16 cellular contexts compared by ENCODE assay signal in the genomic region with DNA sequence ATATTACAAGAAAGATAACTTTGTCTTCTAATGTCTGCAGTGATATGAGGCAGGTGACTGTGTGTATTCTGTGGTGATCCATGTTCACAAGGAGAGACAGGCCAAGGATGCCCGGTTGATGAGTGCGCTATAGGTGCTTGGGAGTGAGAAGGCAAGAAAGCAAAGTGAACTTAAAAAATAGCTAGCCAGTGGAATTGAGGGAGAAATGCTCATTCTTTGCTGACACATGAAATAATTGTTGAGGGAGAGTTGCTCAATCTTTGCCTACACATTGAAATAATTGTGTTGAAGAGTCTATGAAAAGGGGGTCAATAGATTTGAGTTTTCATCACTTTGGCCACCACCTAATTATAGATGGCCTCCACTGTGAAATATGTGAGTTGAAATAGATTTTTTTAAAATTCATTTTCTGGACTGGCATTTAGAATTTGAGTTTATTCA.
DNase-seq lines count a peak whose midpoint lies in the region; ATAC-seq, FAIRE-seq and TF ChIP-seq lines count a peak whose summit lies in the region.
"Had no signal": no experiment of that assay in that cellular context is flagged by ENCODE, and none has a peak within 500 bp of the region (broad histone marks: within the 10 kb centered on the region; RNA-seq: fewer than 3 reads in every experiment).

No MANE protein-coding gene starts in this region.

- no peak for FAIRE-seq in astrocyte (lab: Jason Lieb, UNC)

- H3K27me3 Mint-ChIP-seq in astrocyte (ENCODE audit: low read depth, unreplicated experiment): no peaks in the 10 kb centered on the region
- no peaks in the 10 kb centered on the region for H3K27me3 Mint-ChIP-seq in CD8-positive, alpha-beta memory T cell

- H3K4me2 ChIP-seq in astrocyte (ENCODE audit: low read length): no peak overlapping the region

- no peak for TF ChIP-seq CTCF in astrocyte (IDR thresholded peaks at IDR 0.05; ENCODE audit: insufficient read depth, low read depth, low read length)

- POLR2A ChIA-PET in CD8-positive, alpha-beta memory T cell (lab: Charles Lee): no interaction called here

- H3K9me3 Mint-ChIP-seq in activated naive CD4-positive, alpha-beta T cell treated with anti-CD3 and anti-CD28 coated beads, Interleukin-2, amount 50 U/mL, for 72 hours: peaks cover 4 to 5% of the 10 kb centered on the region in 2 donors
- peaks cover 2% of the 10 kb centered on the region for H3K9me3 Mint-ChIP-seq in astrocyte (ENCODE audit: unreplicated experiment)
- H3K9me3 Mint-ChIP-seq in CD8-positive, alpha-beta memory T cell: no peaks in the 10 kb centered on the region

- H3K27me3 ChIP-seq in astrocyte (ENCODE audit: insufficient read depth, low read length): no peaks in the 10 kb centered on the region
- H3K27me3 ChIP-seq in CD8-positive, alpha-beta memory T cell (ENCODE audit: insufficient read depth, low read length, poor library complexity, severe bottlenecking): no peaks in the 10 kb centered on the region
- H3K27me3 ChIP-seq: BE2C, suprapubic skin had no signal

- H3K36me3 Mint-ChIP-seq in activated naive CD4-positive, alpha-beta T cell treated with anti-CD3 and anti-CD28 coated beads, Interleukin-2, amount 50 U/mL, for 72 hours: peaks cover 23 to 58% of the 10 kb centered on the region in 2 donors
- peaks cover 9% of the 10 kb centered on the region for H3K36me3 Mint-ChIP-seq in astrocyte (ENCODE audit: low read depth, unreplicated experiment)
- H3K36me3 Mint-ChIP-seq in CD8-positive, alpha-beta memory T cell: peaks cover 8 to 11% (median 10%) of the 10 kb centered on the region in 3 donors

- H3K27ac Mint-ChIP-seq in activated naive CD4-positive, alpha-beta T cell treated with anti-CD3 and anti-CD28 coated beads, Interleukin-2, amount 50 U/mL, for 72 hours: peak overlapping the region; percentile 79
- peak overlapping the region; percentile 55 for H3K27ac Mint-ChIP-seq in astrocyte (ENCODE audit: unreplicated experiment)
- H3K27ac Mint-ChIP-seq in CD8-positive, alpha-beta memory T cell: peak overlapping the region in 4 of 8 donors; percentile 12 to 90 (median 54)

- no peak overlapping the region for H3K9ac ChIP-seq in astrocyte (ENCODE audit: low read length)
- H3K9ac ChIP-seq: GM23248 had no signal

- H3K9me3 ChIP-seq in astrocyte (ENCODE audit: insufficient read depth, low read depth, low read length): no peaks in the 10 kb centered on the region
- no peaks in the 10 kb centered on the region for H3K9me3 ChIP-seq in CD8-positive, alpha-beta memory T cell (ENCODE audit: low read length)
- H3K9me3 ChIP-seq: BE2C, suprapubic skin had no signal

- no peak for DNase-seq in activated naive CD4-positive, alpha-beta T cell treated with anti-CD3 and anti-CD28 coated beads, Interleukin-2, amount 50 U/mL, for 72 hours (ENCODE audit: low spot score in 2 of 2)
- DNase-seq in activated naive CD4-positive, alpha-beta T cell treated with Interleukin-2 at 50 U/mL for 16 hours: no peak
- DNase-seq in astrocyte (ENCODE audit: low read depth): no peak
- DNase-seq in stimulated activated naive CD8-positive, alpha-beta T cell treated with anti-CD3 and anti-CD28 coated beads, Interleukin-15, Interleukin-2, amounts not matched to agents 100 U/mL and 50 U/mL, for 24 hours: no peak
- no peak for DNase-seq in CD8-positive, alpha-beta memory T cell
- DNase-seq in stimulated activated CD4-positive, alpha-beta T cell treated with anti-CD3 and anti-CD28 coated beads, Interleukin-1b, Interleukin-23, amount 100 ng/mL, for 48 hours: no peak
- DNase-seq: activated CD8-positive, alpha-beta memory T cell treated with anti-CD3 and anti-CD28 coated beads, Interleukin-2, amount 50 U/mL, for 48 hours; BE2C; DND-41; GM23248; islet precursor cell; NCI-H1930; NCI-H510A had no signal

- peaks cover 55% of the 10 kb centered on the region for H4K20me1 ChIP-seq in astrocyte (ENCODE audit: insufficient read depth, low read length)

- H2AFZ ChIP-seq in astrocyte (ENCODE audit: low read depth, low read length): no peak overlapping the region
- H2AFZ ChIP-seq: GM23248 had no signal

- H3K4me3 ChIP-seq in astrocyte (ENCODE audit: insufficient read depth, low read depth, low read length): no peak overlapping the region
- no peak overlapping the region for H3K4me3 ChIP-seq in CD8-positive, alpha-beta memory T cell (ENCODE audit: low read length)
- H3K4me3 ChIP-seq: GM23248, suprapubic skin had no signal

- H3K4me1 ChIP-seq in astrocyte (ENCODE audit: insufficient read depth, low read length): no peaks in the 10 kb centered on the region
- no peaks in the 10 kb centered on the region for H3K4me1 ChIP-seq in CD8-positive, alpha-beta memory T cell (ENCODE audit: insufficient read depth, low read length)
- H3K4me1 ChIP-seq: BE2C, suprapubic skin had no signal

- CTCF ChIA-PET in CD8-positive, alpha-beta memory T cell (lab: Charles Lee): interaction anchor here (1.1 to 1.4 kb wide), 2 partner anchors 10 to 439 kb away, joined by 3 to 4 read pairs; no protein-coding TSS in a partner anchor

- peak; percentile 17 to 51 for ATAC-seq in activated naive CD4-positive, alpha-beta T cell treated with anti-CD3 and anti-CD28 coated beads, Interleukin-2, amount 50 U/mL, for 72 hours
- peak; percentile 9 for ATAC-seq in HG03139 (IDR thresholded peaks at IDR 0.05; ENCODE audit: unreplicated experiment)
- peak; percentile 24 for ATAC-seq in stimulated activated naive CD8-positive, alpha-beta T cell treated with anti-CD3 and anti-CD28 coated beads, Interleukin-15, Interleukin-2, amounts not matched to agents 100 U/mL and 50 U/mL, for 24 hours
- ATAC-seq in GM18870 (IDR thresholded peaks at IDR 0.05; ENCODE audit: unreplicated experiment): no peak

- H3K27ac ChIP-seq in astrocyte (ENCODE audit: low read depth, low read length): no peak overlapping the region
- no peak overlapping the region for H3K27ac ChIP-seq in CD8-positive, alpha-beta memory T cell (ENCODE audit: low read depth, low read length)
- H3K27ac ChIP-seq: GM23248, suprapubic skin had no signal

- H3K4me3 Mint-ChIP-seq in astrocyte (ENCODE audit: unreplicated experiment): peak overlapping the region; percentile 58
- peak overlapping the region in 3 of 7 donors; percentile 11 to 65 (median 20) for H3K4me3 Mint-ChIP-seq in CD8-positive, alpha-beta memory T cell

- peaks cover 12% of the 10 kb centered on the region for H3K4me1 Mint-ChIP-seq in astrocyte (ENCODE audit: low read depth, unreplicated experiment)
- H3K4me1 Mint-ChIP-seq in CD8-positive, alpha-beta memory T cell: peaks cover 15 to 22% (median 21%) of the 10 kb centered on the region in 3 donors

- H3K79me2 ChIP-seq in astrocyte (ENCODE audit: insufficient read depth, low read length): peaks cover 92% of the 10 kb centered on the region

- no peaks in the 10 kb centered on the region for H3K36me3 ChIP-seq in astrocyte (ENCODE audit: insufficient read depth, low read length)
- no peaks in the 10 kb centered on the region for H3K36me3 ChIP-seq in CD8-positive, alpha-beta memory T cell (ENCODE audit: insufficient read depth, low read length)
- H3K36me3 ChIP-seq: BE2C, suprapubic skin had no signal
